11 cellular contexts compared by ENCODE assay signal in genomic region chr10:46525177-46525823, GRCh38. TPM values are rescaled to one million over a fixed set of nuclear protein-coding genes. Genes with fewer than 3 reads are reported as not detected.
DNase-seq lines count a peak whose midpoint lies in the region; TF ChIP-seq lines count a peak whose summit lies in the region.
"Had no signal": no experiment of that assay in that cellular context is flagged by ENCODE, and none has a peak within 500 bp of the region (broad histone marks: within the 10 kb centered on the region; RNA-seq: fewer than 3 reads in every experiment).

No MANE protein-coding gene starts in this region.

- no peak overlapping the region; the same call in 1 of the 2 replicates for H3K4me3 ChIP-seq in PC-9
- H3K4me3 ChIP-seq in epithelial cell of esophagus (ENCODE audit: low read length), result no peak overlapping the region
- no peak overlapping the region for H3K4me3 ChIP-seq in retinal pigment epithelial cell (ENCODE audit: low read length)
- H3K4me3 ChIP-seq: BLaER1, heart left ventricle, prostate gland had no signal

- H3K4me2 ChIP-seq in PC-9, result peak overlapping the region; percentile 76
- H3K4me2 ChIP-seq: BLaER1 had no signal

- H3K4me1 ChIP-seq in PC-9 (replicated peaks; ENCODE audit: insufficient read depth), result peaks cover 39% of the 10 kb centered on the region

- peak overlapping the region; percentile 76 for H2AFZ ChIP-seq in PC-9

- CTCF ChIA-PET in PC-9 (lab: Charles Lee), result interaction anchor here (1.0 kb wide), 1 partner anchor 19 kb away, joined by 3 read pairs; no protein-coding TSS in a partner anchor

- intact Hi-C loops in PC-9 (cut with micrococcal nuclease; ENCODE audit: unreplicated experiment), result no loop called here

- POLR2A ChIA-PET in PC-9 (lab: Charles Lee; ENCODE audit: unreplicated experiment), result no interaction called here

- peaks cover 48% of the 10 kb centered on the region for H3F3A ChIP-seq in PC-9 (ENCODE audit: insufficient read depth, low read depth)

- H3K36me3 ChIP-seq in PC-9 (ENCODE audit: low read depth), result no peaks in the 10 kb centered on the region
- H3K36me3 ChIP-seq: BLaER1, heart left ventricle, prostate gland had no signal

- H4K20me1 ChIP-seq in PC-9 (ENCODE audit: insufficient read depth), result no peaks in the 10 kb centered on the region
- H4K20me1 ChIP-seq: BLaER1 had no signal

- peak overlapping the region; percentile 87 for H3K27ac ChIP-seq in PC-9
- H3K27ac ChIP-seq: BLaER1, heart left ventricle, prostate gland had no signal

- no peaks in the 10 kb centered on the region for H3K27me3 ChIP-seq in PC-9 (ENCODE audit: insufficient read depth, low read depth)
- H3K27me3 ChIP-seq: BLaER1 had no signal

- TF ChIP-seq CTCF in PC-9 (conservative IDR thresholded peaks at IDR 0.05) (no peak), epithelial cell of esophagus (IDR thresholded peaks at IDR 0.05; ENCODE audit: insufficient read depth, low read depth, low read length, missing control alignments) (no peak), retinal pigment epithelial cell (conservative IDR thresholded peaks at IDR 0.05; ENCODE audit: low read depth, low read length) (no peak)

- no peaks in the 10 kb centered on the region for H3K9me3 ChIP-seq in PC-9 (ENCODE audit: insufficient read depth, low read depth)
- H3K9me3 ChIP-seq: BLaER1, heart left ventricle, prostate gland had no signal

- H3K79me2 ChIP-seq in PC-9 (ENCODE audit: low read depth), result no peaks in the 10 kb centered on the region

- no TSS peak for BruUV-seq in PC-9 (replicated peaks; lab: Mats Ljungman, UMichigan)

- no peaks in the 10 kb centered on the region for H3K9me2 ChIP-seq in PC-9 (ENCODE audit: insufficient read depth)

- DNase-seq in activated CD4-positive, CD25-positive, alpha-beta regulatory T cell treated with anti-CD3 and anti-CD28 coated beads, Interleukin-2, amount 50 U/mL, for 72 hours, result peak; percentile 7
- DNase-seq in activated CD4-positive, CD25-positive, alpha-beta regulatory T cell (lab: John Stamatoyannopoulos, UW), result no peak
- peak; percentile 73 to 90 for DNase-seq in PC-9
- peak; percentile 72 for DNase-seq in epithelial cell of esophagus (ENCODE audit: low read depth)
- peak; percentile 46 for DNase-seq in retinal pigment epithelial cell (ENCODE audit: low read depth)
- DNase-seq in NCI-H2107 (lab: John Stamatoyannopoulos, UW), result no peak
- DNase-seq in NCI-H146 (lab: John Stamatoyannopoulos, UW), result no peak
- DNase-seq in activated naive CD4-positive, alpha-beta T cell treated with anti-CD3 and anti-CD28 coated beads, Interleukin-2, amount 50 U/mL, for 16 hours, result no peak

RNA-seq across cellular contexts. Expression of gene GPRIN2, which starts 31.2 kb away (rescaled TPM):
- total RNA-seq in PC-9 (2021), result 33.1 and 53.6 TPM in 2 replicates

RNA-seq across cellular contexts. Expression of gene SYT15, which starts 53.6 kb away (rescaled TPM):
- 1.9 and 3.3 TPM in 2 replicates for total RNA-seq in PC-9 (2021)

RNA-seq across cellular contexts. Expression of gene NPY4R, which starts 59.5 kb away (rescaled TPM):
- total RNA-seq in PC-9 (2021), result 2.9 and 3.1 TPM in 2 replicates
- total RNA-seq: heart left ventricle had no signal

Comparison
In these comparisons a context has a peak if more than half of its experiments do, and no peak if none do; other contexts are left out.
1. DNase-seq: peak in activated CD4-positive, CD25-positive, alpha-beta regulatory T cell treated with anti-CD3 and anti-CD28 coated beads, Interleukin-2, amount 50 U/mL, for 72 hours (single experiment), PC-9 (2 of 2), epithelial cell of esophagus (single experiment) and retinal pigment epithelial cell (single experiment); none in activated CD4-positive, CD25-positive, alpha-beta regulatory T cell (0 of 4), NCI-H2107 (single experiment), NCI-H146 (single experiment) and activated naive CD4-positive, alpha-beta T cell treated with anti-CD3 and anti-CD28 coated beads, Interleukin-2, amount 50 U/mL, for 16 hours (single experiment).